ENCODE assay signal across 19 cellular contexts in genomic region chr15:53910852-53911251, GRCh38.
DNase-seq lines count a peak whose midpoint lies in the region; ATAC-seq and TF ChIP-seq lines count a peak whose summit lies in the region.
"Had no signal": no experiment of that assay in that cellular context is flagged by ENCODE, and none has a peak within 500 bp of the region (broad histone marks: within the 10 kb centered on the region; RNA-seq: fewer than 3 reads in every experiment).

No MANE protein-coding gene starts in this region.

- H3K9me3 ChIP-seq in breast epithelium, result no peaks in the 10 kb centered on the region

- no peaks in the 10 kb centered on the region for H3K4me1 ChIP-seq in breast epithelium

- H3K36me3 ChIP-seq in breast epithelium, result no peaks in the 10 kb centered on the region

- ATAC-seq in HG03045 (IDR thresholded peaks at IDR 0.05; ENCODE audit: unreplicated experiment) (no peak), HG02642 (IDR thresholded peaks at IDR 0.05; ENCODE audit: poor library complexity, unreplicated experiment) (no peak)
- no peak for ATAC-seq in natural killer cell treated with Interleukin-12 subunit alpha and Interleukin-12 subunit beta and Interleukin-15 and Interleukin-18, amount 100 ng/mL, for 72 hours
- ATAC-seq: SK-N-SH treated with all-trans-retinoic acid at 6 μM for 48 hours had no signal

- H3K4me1 Mint-ChIP-seq in MCF 10A (ENCODE audit: insufficient read depth, unreplicated experiment), result no peaks in the 10 kb centered on the region
- no peaks in the 10 kb centered on the region for H3K4me1 Mint-ChIP-seq in natural killer cell treated with Interleukin-12 subunit alpha and Interleukin-12 subunit beta and Interleukin-15 and Interleukin-18, amount 100 ng/mL, for 72 hours (ENCODE audit: low read depth in 2 of 2)

- H3K27me3 ChIP-seq in breast epithelium, result no peaks in the 10 kb centered on the region

- peak overlapping the region in 2 of 3 donors; percentile 33 to 37 for H3K4me3 ChIP-seq in breast epithelium
- H3K4me3 ChIP-seq: GM23248 had no signal

- intact Hi-C loops in breast epithelium (cut with DNase I; ENCODE audit: low total_unique reads) (no loop called here), MCF 10A (cut with micrococcal nuclease) (no loop called here)

- no peak for TF ChIP-seq POLR2A in breast epithelium (IDR thresholded peaks at IDR 0.05)

- peaks cover 3% of the 10 kb centered on the region for H3K27me3 Mint-ChIP-seq in MCF 10A (ENCODE audit: insufficient read depth, unreplicated experiment)
- H3K27me3 Mint-ChIP-seq in natural killer cell treated with Interleukin-12 subunit alpha and Interleukin-12 subunit beta and Interleukin-15 and Interleukin-18, amount 100 ng/mL, for 72 hours, result no peaks in the 10 kb centered on the region

- peak overlapping the region; percentile 30 to 51 for H3K27ac ChIP-seq in breast epithelium
- H3K27ac ChIP-seq: 22Rv1, GM23248, KMS-11 had no signal

- H3K4me3 Mint-ChIP-seq in MCF 10A (ENCODE audit: unreplicated experiment), result no peak overlapping the region
- no peak overlapping the region for H3K4me3 Mint-ChIP-seq in natural killer cell treated with Interleukin-12 subunit alpha and Interleukin-12 subunit beta and Interleukin-15 and Interleukin-18, amount 100 ng/mL, for 72 hours

- no peaks in the 10 kb centered on the region for H3K36me3 Mint-ChIP-seq in MCF 10A (ENCODE audit: insufficient read depth, unreplicated experiment)
- H3K36me3 Mint-ChIP-seq in natural killer cell treated with Interleukin-12 subunit alpha and Interleukin-12 subunit beta and Interleukin-15 and Interleukin-18, amount 100 ng/mL, for 72 hours, result no peaks in the 10 kb centered on the region

- H3K27ac Mint-ChIP-seq in MCF 10A (ENCODE audit: low read depth, unreplicated experiment), result no peak overlapping the region
- H3K27ac Mint-ChIP-seq in natural killer cell treated with Interleukin-12 subunit alpha and Interleukin-12 subunit beta and Interleukin-15 and Interleukin-18, amount 100 ng/mL, for 72 hours, result no peak overlapping the region

- DNase-seq in breast epithelium (ENCODE audit: low spot score in 2 of 2) (no peak), MCF 10A (ENCODE audit: unreplicated experiment) (no peak), left kidney (ENCODE audit: low read depth, low spot score) (peak; percentile 23), renal cortical epithelial cell (ENCODE audit: low read depth) (peak; percentile 54), H4 (ENCODE audit: low spot score) (no peak)
- DNase-seq in natural killer cell treated with Interleukin-12 subunit alpha and Interleukin-12 subunit beta and Interleukin-15 and Interleukin-18, amount 100 ng/mL, for 72 hours (ENCODE audit: low spot score), result no peak
- DNase-seq: GM23248, MM.1S, NCI-H1417, NCI-H1930, NCI-H2171, NCI-H446 treated with DMSO at 0.1 percent for 48 hours, NCI-H774, SHP77 had no signal

- no peak for TF ChIP-seq CTCF in breast epithelium (IDR thresholded peaks at IDR 0.05)
- no peak for TF ChIP-seq CTCF in MCF 10A (IDR thresholded peaks at IDR 0.05; ENCODE audit: unreplicated experiment)

- CTCF ChIA-PET in MCF 10A (lab: Yijun Ruan, JAX), result interaction anchor here (1.1 to 2.8 kb wide), 2 partner anchors 10 to 18 kb away, joined by 4 to 12 read pairs; no protein-coding TSS in a partner anchor

- POLR2A ChIA-PET in MCF 10A (lab: Yijun Ruan, JAX), result interaction anchor here (0.6 to 2.0 kb wide), 3 partner anchors 10 to 54 kb away, joined by 3 to 6 read pairs (median 4); no protein-coding TSS in a partner anchor

- no TSS peak for BruUV-seq in MCF 10A (replicated peaks; lab: Mats Ljungman, UMichigan)

- H3K9me3 Mint-ChIP-seq in MCF 10A (ENCODE audit: unreplicated experiment), result no peaks in the 10 kb centered on the region
- H3K9me3 Mint-ChIP-seq in natural killer cell treated with Interleukin-12 subunit alpha and Interleukin-12 subunit beta and Interleukin-15 and Interleukin-18, amount 100 ng/mL, for 72 hours, result peaks cover 3% of the 10 kb centered on the region

Comparison
In these comparisons a context has a peak if more than half of its experiments do, and no peak if none do; other contexts are left out.
1. DNase-seq: peak in left kidney (single experiment) and renal cortical epithelial cell (single experiment); none in breast epithelium (0 of 2), MCF 10A (single experiment), H4 (single experiment) and natural killer cell treated with Interleukin-12 subunit alpha and Interleukin-12 subunit beta and Interleukin-15 and Interleukin-18, amount 100 ng/mL, for 72 hours (single experiment).